23 cellular contexts compared by ENCODE assay signal in genomic region chr2:18153741-18154140, GRCh38.
"Had no signal": no experiment of that assay in that cellular context is flagged by ENCODE, and none has a peak within 500 bp of the region (broad histone marks: within the 10 kb centered on the region; RNA-seq: fewer than 3 reads in every experiment).

No MANE protein-coding gene starts in this region.

- H3K4me2 ChIP-seq: neural progenitor cell had no signal

- H3K27ac ChIP-seq: coronary artery, esophagus muscularis mucosa, foreskin keratinocyte, heart right ventricle, neural progenitor cell, parathyroid adenoma, right atrium auricular region, spleen, testis, tibial artery had no signal

- ATAC-seq: heart right ventricle; left ventricle myocardium superior; naive thymus-derived CD4-positive, alpha-beta T cell; sciatic nerve; stimulated activated memory B cell treated with anti-CD40 and anti-IgM and Interleukin-4, amounts not matched to agents 10 μg/mL and 1 μg/mL and 100 μg/mL, for 72 hours; stimulated activated naive CD8-positive, alpha-beta T cell treated with anti-CD3 and anti-CD28 coated beads, Interleukin-15, Interleukin-2, amounts not matched to agents 100 U/mL and 50 U/mL, for 24 hours had no signal

- DNase-seq: dermis blood vessel endothelial cell; effector memory CD4-positive, alpha-beta T cell; glutamatergic neuron; heart right ventricle; hippocampal formation; left ventricle myocardium superior; naive thymus-derived CD4-positive, alpha-beta T cell; spleen; stimulated activated CD4-positive, alpha-beta T cell treated with anti-CD3 and anti-CD28 coated beads, Interleukin-4, amount 100 ng/mL, for 4 hours; stimulated activated naive CD8-positive, alpha-beta T cell treated with anti-CD3 and anti-CD28 coated beads, Interleukin-15, Interleukin-2, amounts not matched to agents 100 U/mL and 50 U/mL, for 24 hours; substantia nigra; testis; tibial artery had no signal

- H3K9ac ChIP-seq: neural progenitor cell, parathyroid adenoma had no signal

- H2AFZ ChIP-seq: neural progenitor cell, parathyroid adenoma had no signal

- H3K27me3 ChIP-seq: esophagus muscularis mucosa, neural progenitor cell, right atrium auricular region, testis, tibial artery had no signal

- H3K36me3 ChIP-seq: esophagus muscularis mucosa, heart right ventricle, neural progenitor cell, right atrium auricular region, spleen, tibial artery had no signal

- H3K4me1 ChIP-seq: esophagus muscularis mucosa, foreskin keratinocyte, heart right ventricle, neural progenitor cell, parathyroid adenoma, right atrium auricular region, spleen, testis, tibial artery had no signal

- H3K79me2 ChIP-seq: parathyroid adenoma had no signal

- H3K4me3 ChIP-seq: coronary artery, esophagus muscularis mucosa, heart right ventricle, lung, neural progenitor cell, right atrium auricular region, skin epidermis, spleen, testis, tibial artery had no signal

- H3K9me3 ChIP-seq: esophagus muscularis mucosa, heart right ventricle, right atrium auricular region, spleen, testis, tibial artery had no signal
